ENCODE assay signal across 8 cellular contexts in genomic region chr10:3749597-3750351, GRCh38. TPM values are rescaled to one million over a fixed set of nuclear protein-coding genes. Genes with fewer than 3 reads are reported as not detected.
A peak's percentile ranks its signal among the peaks of the same experiment; 100 is the strongest.
DNase-seq lines count a peak whose midpoint lies in the region; ATAC-seq and TF ChIP-seq lines count a peak whose summit lies in the region.

No MANE protein-coding gene starts in this region.

- H4K5ac ChIP-seq in IMR-90 (ENCODE audit: low read depth, low read length): no peak overlapping the region

- peak overlapping the region in 1 of 2 experiments; percentile 54; a peak in 1 of 4 replicates for H4K8ac ChIP-seq in IMR-90 (ENCODE audit: low read depth in 2 of 2, low read length in 2 of 2)
- H4K8ac ChIP-seq in neuronal stem cell (ENCODE audit: low read depth, low read length): no peak overlapping the region

- peak overlapping the region; percentile 84 for H2BK20ac ChIP-seq in IMR-90 (ENCODE audit: low read depth, low read length)

- dilution Hi-C loops in IMR-90 (cut with HindIII; ENCODE audit: low sequenced_read_pairs, unreplicated experiment): no loop called here

- H2BK5ac ChIP-seq in IMR-90 (ENCODE audit: low read depth, low read length, poor library complexity, severe bottlenecking) (no peak overlapping the region), neuronal stem cell (ENCODE audit: low read length) (no peak overlapping the region)

- H3K9me1 ChIP-seq in IMR-90 (ENCODE audit: insufficient read depth, low read length): peaks cover 10% of the 10 kb centered on the region

- peak overlapping the region; percentile 12 for H3K18ac ChIP-seq in IMR-90 (ENCODE audit: low read depth, low read length)
- no peak overlapping the region for H3K18ac ChIP-seq in neuronal stem cell (ENCODE audit: low read length)

- no peak overlapping the region for H3K56ac ChIP-seq in IMR-90 (ENCODE audit: extremely low read depth, insufficient read depth, low read length)

- DNase-seq in GM04503 (ENCODE audit: low read depth) (peak; percentile 71), IMR-90 (peak; percentile 90), neuronal stem cell (ENCODE audit: low spot score) (no peak), NCI-H1048 (lab: John Stamatoyannopoulos, UW) (no peak), thyroid gland (no peak), OCI-M1 (lab: John Stamatoyannopoulos, UW) (no peak)

- no peak overlapping the region for H2BK12ac ChIP-seq in neuronal stem cell (ENCODE audit: low read length)

- peak overlapping the region; percentile 75 for H2AFZ ChIP-seq in IMR-90 (replicated peaks; ENCODE audit: low read length, poor library complexity)
- peak overlapping the region; percentile 75 for H2AFZ ChIP-seq in neuronal stem cell (ENCODE audit: low read length)

- TF ChIP-seq POLR2A in IMR-90 (IDR thresholded peaks at IDR 0.05; ENCODE audit: low read depth, low read length) (no peak), thyroid gland (IDR thresholded peaks at IDR 0.05) (no peak)

- TF ChIP-seq RAD21 in IMR-90 (IDR thresholded peaks at IDR 0.05; ENCODE audit: low read length): no peak

- no peak overlapping the region for H2AK9ac ChIP-seq in IMR-90 (replicated peaks; ENCODE audit: low read depth, low read length, poor library complexity)

- H3K4me2 ChIP-seq in IMR-90 (ENCODE audit: low read depth, low read length) (peak overlapping the region; percentile 17), neuronal stem cell (ENCODE audit: insufficient read depth, low read length, poor library complexity, severe bottlenecking) (no peak overlapping the region)

- H4K20me1 ChIP-seq in IMR-90 (ENCODE audit: insufficient read depth, low read length): no peaks in the 10 kb centered on the region

- ATAC-seq in IMR-90 (ENCODE audit: low read depth) (peak; percentile 80), HG03039 (IDR thresholded peaks at IDR 0.05; ENCODE audit: unreplicated experiment) (no peak)

- 28% methylated on average over 3 of the region's 15 CpGs; no CpG with 5 or more reads in 1 of the 2 experiments for WGBS in IMR-90 (ENCODE audit: extremely low coverage in 2 of 2, insufficient read length in 1 of 2), 2 experiments
- WGBS in esophagus, 2 donors: 31 to 40% methylated on average over 15 of the region's 15 CpGs
- WGBS in neuronal stem cell (ENCODE audit: extremely low coverage in 2 of 2, insufficient read length in 2 of 2, insufficient replicate concordance in 1 of 2), 2 donors: no CpG with 5 or more reads among the region's 15 CpGs
- WGBS in thyroid gland, 2 donors: 55 to 63% methylated on average over 14 to 15 of the region's 15 CpGs

- H3K4ac ChIP-seq in IMR-90 (ENCODE audit: low read depth, low read length) (peak overlapping the region; percentile 69), neuronal stem cell (ENCODE audit: low read length) (no peak overlapping the region)

- H3K4me1 ChIP-seq in IMR-90 (ENCODE audit: control insufficient read depth, insufficient read depth, low read length) (peaks cover 13% of the 10 kb centered on the region), esophagus (ENCODE audit: control insufficient read depth in 2 of 2, insufficient read depth in 2 of 2, low read length in 1 of 2) (peaks cover 0 to 6% of the 10 kb centered on the region in 2 donors), neuronal stem cell (ENCODE audit: control insufficient read depth in 2 of 2, insufficient read depth in 1 of 2, low read depth in 1 of 2, low read length in 2 of 2) (peaks cover 2 to 20% of the 10 kb centered on the region in 2 donors), thyroid gland (peaks cover 8 to 10% of the 10 kb centered on the region in 2 donors)

- H4K91ac ChIP-seq in IMR-90 (ENCODE audit: insufficient read depth, low read depth, low read length) (peak overlapping the region; percentile 13), neuronal stem cell (ENCODE audit: low read depth, low read length, poor library complexity) (no peak overlapping the region)

- H3K4me3 ChIP-seq in IMR-90 (ENCODE audit: insufficient read depth, low read depth, low read length): no peak overlapping the region
- H3K4me3 ChIP-seq in esophagus (ENCODE audit: low read depth in 1 of 2, low read length in 2 of 2): no peak overlapping the region
- H3K4me3 ChIP-seq in neuronal stem cell (ENCODE audit: low read length in 2 of 2): no peak overlapping the region
- no peak overlapping the region for H3K4me3 ChIP-seq in thyroid gland (replicated peaks in 1 of 3)

- POLR2A ChIA-PET in IMR-90 (lab: Charles Lee; ENCODE audit: unreplicated experiment): no interaction called here

- peak overlapping the region; percentile 54 for H3K14ac ChIP-seq in IMR-90 (replicated peaks; ENCODE audit: low read depth, low read length)
- no peak overlapping the region for H3K14ac ChIP-seq in neuronal stem cell (ENCODE audit: low read length)

- H3K23ac ChIP-seq in IMR-90 (ENCODE audit: low read depth, low read length): peak overlapping the region; percentile 33; the same call in 1 of the 2 replicates
- no peak overlapping the region for H3K23ac ChIP-seq in neuronal stem cell (ENCODE audit: low read depth, low read length, poor library complexity)

- TF ChIP-seq CTCF in IMR-90 (conservative IDR thresholded peaks at IDR 0.05; ENCODE audit: low read depth, low read length) (no peak), thyroid gland (IDR thresholded peaks at IDR 0.05) (no peak)

- H3K9me3 ChIP-seq in IMR-90 (ENCODE audit: control insufficient read depth, insufficient read depth, low read length) (no peaks in the 10 kb centered on the region), esophagus (ENCODE audit: control insufficient read depth in 2 of 2, insufficient read depth in 1 of 2, low read depth in 1 of 2, low read length in 1 of 2) (no peaks in the 10 kb centered on the region), neuronal stem cell (replicated peaks in 1 of 2; ENCODE audit: control insufficient read depth in 2 of 2, insufficient read depth in 1 of 2, low read depth in 1 of 2, low read length in 2 of 2) (no peaks in the 10 kb centered on the region), thyroid gland (no peaks in the 10 kb centered on the region)

- peak overlapping the region; percentile 3; the same call in 1 of the 2 replicates for H3K27ac ChIP-seq in IMR-90 (ENCODE audit: insufficient read depth, low read length)
- peak overlapping the region; percentile 19 to 76 for H3K27ac ChIP-seq in esophagus (ENCODE audit: low read depth in 2 of 2, low read length in 1 of 2)
- no peak overlapping the region for H3K27ac ChIP-seq in neuronal stem cell (replicated peaks; ENCODE audit: low read length)
- H3K27ac ChIP-seq in thyroid gland: peak overlapping the region in 1 of 3 donors; percentile 55

- BruUV-seq in IMR-90 (replicated peaks; lab: Mats Ljungman, UMichigan): no TSS peak

- peak overlapping the region; percentile 73; the same call in 1 of the 3 replicates for H2BK15ac ChIP-seq in IMR-90 (ENCODE audit: low read depth, low read length)
- H2BK15ac ChIP-seq in neuronal stem cell (ENCODE audit: low read length): no peak overlapping the region

- H2AK5ac ChIP-seq in IMR-90 (ENCODE audit: low read depth, low read length) (peak overlapping the region; percentile 43), neuronal stem cell (ENCODE audit: low read depth, low read length) (no peak overlapping the region)

- peak overlapping the region; percentile 90 for H2BK120ac ChIP-seq in IMR-90 (ENCODE audit: low read depth, low read length)
- no peak overlapping the region for H2BK120ac ChIP-seq in neuronal stem cell (ENCODE audit: low read depth, low read length)

- intact Hi-C loops in IMR-90 (cut with micrococcal nuclease): no loop called here
- intact Hi-C loops in thyroid gland (cut with DNase I): loop anchor here (10.0 kb wide), 1 partner anchor 275 kb away; no protein-coding TSS in a partner anchor

- in situ Hi-C loops in IMR-90 (cut with MboI; ENCODE audit: low sequenced_read_pairs): no loop called here

- H3K9ac ChIP-seq in IMR-90 (ENCODE audit: low read depth, low read length) (no peak overlapping the region; the same call in 1 of the 2 replicates), neuronal stem cell (ENCODE audit: low read depth, low read length, poor library complexity) (no peak overlapping the region)

- H3K27me3 ChIP-seq in IMR-90 (ENCODE audit: control insufficient read depth, insufficient read depth, low read length) (no peaks in the 10 kb centered on the region), esophagus (ENCODE audit: control insufficient read depth in 1 of 2, insufficient read depth in 2 of 2, low read length in 2 of 2) (no peaks in the 10 kb centered on the region), neuronal stem cell (ENCODE audit: control insufficient read depth in 3 of 3, insufficient read depth in 3 of 3, low read depth in 1 of 3, low read length in 3 of 3) (no peaks in the 10 kb centered on the region), thyroid gland (no peaks in the 10 kb centered on the region)

- H3K79me1 ChIP-seq in IMR-90 (ENCODE audit: low read depth in 1 of 2, low read length in 2 of 2): no peaks in the 10 kb centered on the region; a peak in 1 of 4 replicates
- no peaks in the 10 kb centered on the region for H3K79me1 ChIP-seq in neuronal stem cell (ENCODE audit: low read depth, low read length)

- CTCF ChIA-PET in IMR-90 (lab: Yijun Ruan, JAX): no interaction called here

- H3K36me3 ChIP-seq in IMR-90 (ENCODE audit: control insufficient read depth, insufficient read depth, low read length) (no peaks in the 10 kb centered on the region), esophagus (ENCODE audit: control insufficient read depth in 2 of 2, insufficient read depth in 2 of 2, low read length in 1 of 2) (no peaks in the 10 kb centered on the region), neuronal stem cell (replicated peaks in 1 of 2; ENCODE audit: control insufficient read depth in 2 of 2, insufficient read depth in 2 of 2, low read length in 2 of 2) (no peaks in the 10 kb centered on the region), thyroid gland (no peaks in the 10 kb centered on the region)

TF ChIP-seq in IMR-90, 13 proteins besides CTCF, POLR2A, EP300 and RAD21:
- TF ChIP-seq CEBPB (IDR thresholded peaks at IDR 0.05; ENCODE audit: low read depth, low read length) (peak; percentile 80), RCOR1 (IDR thresholded peaks at IDR 0.05; ENCODE audit: insufficient replicate concordance, low read length) (no peak)

RNA-seq across cellular contexts. Expression of gene KLF6, which starts 35.2 kb away (rescaled TPM):
- total RNA-seq in IMR-90 (2012; rRNA removed) (69.0 and 98.6 TPM in 2 replicates), thyroid gland (100 to 1,000 TPM in 2 of 4 donors, 10 to 100 TPM in 2; 50.4 to 166 (median 103) TPM)
- polyA plus RNA-seq in IMR-90 (2012; rRNA removed) (123 and 175 TPM in 2 replicates), esophagus (10 to 100 TPM; 41.6 to 44.7 TPM)
- 70.4 and 114 TPM in 2 replicates for polyA plus RNA-seq in IMR-90 (2012; cell fraction: cytosol; rRNA removed)
- polyA plus RNA-seq in IMR-90 (2012; cell fraction: nucleus; rRNA removed; ENCODE audit: low replicate concordance): 720 and 827 TPM in 2 replicates
- polyA plus RNA-seq in neuronal stem cell (2013, experiment 1 of 2): 12.9 TPM
- polyA plus RNA-seq in neuronal stem cell (2013, experiment 2 of 2): 13.2 TPM

Comparison
In these comparisons a context has a peak if more than half of its experiments do, and no peak if none do; other contexts are left out.
1. DNase-seq: peak in GM04503 (single experiment) and IMR-90 (single experiment); none in neuronal stem cell (single experiment), NCI-H1048 (single experiment), thyroid gland (0 of 2) and OCI-M1 (single experiment).